Comparison of ENCODE assay signal across 23 cellular contexts in genomic region chr11:126521196-126521595, GRCh38.
"Had no signal": no experiment of that assay in that cellular context is flagged by ENCODE, and none has a peak within 500 bp of the region (broad histone marks: within the 10 kb centered on the region; RNA-seq: fewer than 3 reads in every experiment).

No MANE protein-coding gene starts in this region.

- H3K27ac ChIP-seq: heart right ventricle, hepatocyte, left ventricle myocardium inferior, neutrophil, pancreas, right atrium auricular region, right lobe of liver, skin epidermis, stomach, testis, thyroid gland, transverse colon had no signal

- H2AFZ ChIP-seq: hepatocyte had no signal

- H3K4me3 ChIP-seq: heart right ventricle, hepatocyte, left ventricle myocardium inferior, mucosa of descending colon, pancreas, right atrium auricular region, right lobe of liver, skin epidermis, stomach, testis, thyroid gland, transverse colon, uterus had no signal

- H3K9me3 ChIP-seq: heart right ventricle, left ventricle myocardium inferior, mucosa of descending colon, neutrophil, pancreas, right atrium auricular region, right lobe of liver, stomach, testis, thyroid gland, transverse colon, uterus had no signal

- H3K4me1 ChIP-seq: pancreas, right atrium auricular region, right lobe of liver, stomach, testis, thyroid gland, transverse colon, uterus had no signal

- H3K9me3 Mint-ChIP-seq: memory B cell; natural killer cell treated with Interleukin-12 subunit alpha and Interleukin-12 subunit beta and Interleukin-15 and Interleukin-18, amount 100 ng/mL, for 72 hours; neural crest cell; stimulated activated effector memory CD8-positive, alpha-beta T cell treated with anti-CD3 and anti-CD28 coated beads, Interleukin-12 subunit alpha, Interleukin-12 subunit beta, amount 100 ng/mL, for 72 hours had no signal

- H3K4me3 Mint-ChIP-seq: memory B cell; naive thymus-derived CD4-positive, alpha-beta T cell; natural killer cell treated with Interleukin-12 subunit alpha and Interleukin-12 subunit beta and Interleukin-15 and Interleukin-18, amount 100 ng/mL, for 72 hours; neural crest cell; stimulated activated effector memory CD8-positive, alpha-beta T cell treated with anti-CD3 and anti-CD28 coated beads, Interleukin-12 subunit alpha, Interleukin-12 subunit beta, amount 100 ng/mL, for 72 hours had no signal

- H3K4me2 ChIP-seq: hepatocyte had no signal

- H3K27me3 ChIP-seq: pancreas, right atrium auricular region, right lobe of liver, testis, thyroid gland, transverse colon, uterus had no signal

- ATAC-seq: heart right ventricle; mucosa of descending colon; naive thymus-derived CD4-positive, alpha-beta T cell; natural killer cell treated with Interleukin-12 subunit alpha and Interleukin-12 subunit beta and Interleukin-15 and Interleukin-18, amount 100 ng/mL, for 72 hours; pancreas; right lobe of liver; stimulated activated effector memory CD8-positive, alpha-beta T cell treated with anti-CD3 and anti-CD28 coated beads, Interleukin-12 subunit alpha, Interleukin-12 subunit beta, amount 100 ng/mL, for 72 hours had no signal

- H3K27ac Mint-ChIP-seq: memory B cell; naive thymus-derived CD4-positive, alpha-beta T cell; natural killer cell treated with Interleukin-12 subunit alpha and Interleukin-12 subunit beta and Interleukin-15 and Interleukin-18, amount 100 ng/mL, for 72 hours; stimulated activated effector memory CD8-positive, alpha-beta T cell treated with anti-CD3 and anti-CD28 coated beads, Interleukin-12 subunit alpha, Interleukin-12 subunit beta, amount 100 ng/mL, for 72 hours had no signal

- H3K36me3 ChIP-seq: heart right ventricle, left ventricle myocardium inferior, neutrophil, pancreas, right atrium auricular region, right lobe of liver, stomach, thyroid gland, transverse colon, uterus had no signal

- H3K36me3 Mint-ChIP-seq: memory B cell; naive thymus-derived CD4-positive, alpha-beta T cell; natural killer cell treated with Interleukin-12 subunit alpha and Interleukin-12 subunit beta and Interleukin-15 and Interleukin-18, amount 100 ng/mL, for 72 hours; stimulated activated effector memory CD8-positive, alpha-beta T cell treated with anti-CD3 and anti-CD28 coated beads, Interleukin-12 subunit alpha, Interleukin-12 subunit beta, amount 100 ng/mL, for 72 hours had no signal

- DNase-seq: heart right ventricle; islet precursor cell; left ventricle myocardium inferior; midbrain; mucosa of descending colon; naive thymus-derived CD4-positive, alpha-beta T cell; pancreas; right lobe of liver; stimulated activated CD4-positive, alpha-beta T cell treated with anti-CD3 and anti-CD28 coated beads, Interleukin-4, amount 100 ng/mL, for 24 hours; stimulated activated naive CD4-positive, alpha-beta T cell; stomach; testis; thyroid gland; transverse colon had no signal

- H3K4me1 Mint-ChIP-seq: memory B cell; naive thymus-derived CD4-positive, alpha-beta T cell; stimulated activated effector memory CD8-positive, alpha-beta T cell treated with anti-CD3 and anti-CD28 coated beads, Interleukin-12 subunit alpha, Interleukin-12 subunit beta, amount 100 ng/mL, for 72 hours had no signal
